Comparison of ENCODE assay signal across 8 cellular contexts in the genomic region with DNA sequence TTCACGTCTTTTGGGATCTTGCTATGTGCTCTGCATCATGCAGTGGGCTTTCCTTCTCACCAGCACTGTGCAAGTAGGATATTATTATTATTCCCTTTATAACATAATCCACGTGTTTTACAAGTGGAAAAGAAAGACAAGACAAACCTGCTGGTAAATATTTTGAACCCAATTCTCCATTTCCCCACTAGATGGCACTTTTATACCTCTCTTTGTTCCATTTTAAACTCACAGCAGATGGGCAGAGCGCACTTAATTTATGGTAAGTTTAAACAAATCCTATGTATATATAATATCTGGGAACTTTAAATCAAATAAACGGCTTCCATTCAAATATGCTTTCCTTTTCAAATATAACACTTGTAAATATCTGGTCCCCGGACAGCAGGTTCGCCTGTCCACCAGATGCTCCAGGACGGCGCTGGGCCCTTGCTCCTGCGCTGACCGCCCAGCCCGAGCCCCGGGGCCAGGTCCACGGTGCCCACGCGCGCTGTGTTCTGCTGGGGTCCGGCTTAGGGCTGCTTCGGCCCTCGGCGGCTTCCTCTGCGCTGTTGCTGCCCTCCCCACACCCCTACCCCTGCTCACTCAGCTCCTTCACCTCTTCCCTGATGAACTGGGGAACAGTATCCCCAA. TPM values are rescaled to one million over a fixed set of nuclear protein-coding genes. Genes with fewer than 3 reads are reported as not detected.
DNase-seq lines count a peak whose midpoint lies in the region; ATAC-seq and TF ChIP-seq lines count a peak whose summit lies in the region.

No MANE protein-coding gene starts in this region.

- peaks cover 4% of the 10 kb centered on the region for H3K4me1 Mint-ChIP-seq in activated CD8-positive, alpha-beta T cell treated with anti-CD3 and anti-CD28 coated beads for 36 hours (ENCODE audit: low read depth)
- no peaks in the 10 kb centered on the region for H3K4me1 Mint-ChIP-seq in activated CD8-positive, alpha-beta T cell treated with anti-CD3 and anti-CD28 coated beads, Interleukin-2, amount 10 ng/mL, durations not matched to agents 7 days and 5 days (ENCODE audit: low read depth)

- no peak overlapping the region for H2AFZ ChIP-seq in SU-DHL-6 (ENCODE audit: low read depth, low read length, severe bottlenecking)
- no peak overlapping the region for H2AFZ ChIP-seq in smooth muscle cell (ENCODE audit: low read depth)

- H3K4me3 ChIP-seq in SU-DHL-6 (ENCODE audit: insufficient read depth, low read length, poor library complexity, severe bottlenecking) (no peak overlapping the region), smooth muscle cell (no peak overlapping the region), gastrocnemius medialis (no peak overlapping the region)

- no peaks in the 10 kb centered on the region for H4K20me1 ChIP-seq in SU-DHL-6 (ENCODE audit: low read depth, low read length)
- no peaks in the 10 kb centered on the region for H4K20me1 ChIP-seq in smooth muscle cell (ENCODE audit: low read depth)

- H3K4me2 ChIP-seq in SU-DHL-6 (ENCODE audit: low read depth, low read length, poor library complexity, severe bottlenecking) (no peak overlapping the region), smooth muscle cell (no peak overlapping the region)

- WGBS in smooth muscle cell (ENCODE audit: low lambda C conversion rate) = 63% methylated on average over 21 of the region's 21 CpGs

- H3K9me3 ChIP-seq in SU-DHL-6 (ENCODE audit: insufficient read depth, low read length) = no peaks in the 10 kb centered on the region
- no peaks in the 10 kb centered on the region for H3K9me3 ChIP-seq in smooth muscle cell (replicated peaks; ENCODE audit: low read depth)
- no peaks in the 10 kb centered on the region for H3K9me3 ChIP-seq in gastrocnemius medialis

- H3K27ac ChIP-seq in SU-DHL-6 (ENCODE audit: low read depth, low read length) (no peak overlapping the region), smooth muscle cell (ENCODE audit: low read depth) (no peak overlapping the region), gastrocnemius medialis (no peak overlapping the region)

- H3K9me3 Mint-ChIP-seq in activated CD8-positive, alpha-beta T cell treated with anti-CD3 and anti-CD28 coated beads for 36 hours = no peaks in the 10 kb centered on the region
- H3K9me3 Mint-ChIP-seq in activated CD8-positive, alpha-beta T cell treated with anti-CD3 and anti-CD28 coated beads, Interleukin-2, amount 10 ng/mL, durations not matched to agents 7 days and 5 days (ENCODE audit: insufficient read depth) = no peaks in the 10 kb centered on the region

- H3F3A ChIP-seq in SU-DHL-6 (ENCODE audit: insufficient read depth) (no peaks in the 10 kb centered on the region), smooth muscle cell (ENCODE audit: low read depth) (no peaks in the 10 kb centered on the region)

- H3K4me3 Mint-ChIP-seq in activated CD8-positive, alpha-beta T cell treated with anti-CD3 and anti-CD28 coated beads for 36 hours = no peak overlapping the region
- no peak overlapping the region for H3K4me3 Mint-ChIP-seq in activated CD8-positive, alpha-beta T cell treated with anti-CD3 and anti-CD28 coated beads, Interleukin-2, amount 10 ng/mL, durations not matched to agents 7 days and 5 days

- H3K79me2 ChIP-seq in SU-DHL-6 (ENCODE audit: insufficient read depth, low read length) (no peaks in the 10 kb centered on the region), smooth muscle cell (ENCODE audit: low read depth) (no peaks in the 10 kb centered on the region)

- POLR2A ChIA-PET in activated CD8-positive, alpha-beta T cell treated with anti-CD3 and anti-CD28 coated beads for 36 hours (lab: Charles Lee) = no interaction called here
- POLR2A ChIA-PET in activated CD8-positive, alpha-beta T cell treated with anti-CD3 and anti-CD28 coated beads, Interleukin-2, amount 10 ng/mL, durations not matched to agents 7 days and 5 days (lab: Charles Lee) = no interaction called here

- H3K36me3 ChIP-seq in SU-DHL-6 (ENCODE audit: low read length) (no peaks in the 10 kb centered on the region), smooth muscle cell (ENCODE audit: low read depth) (no peaks in the 10 kb centered on the region), gastrocnemius medialis (no peaks in the 10 kb centered on the region)

- peak; percentile 69 for TF ChIP-seq CTCF in activated CD8-positive, alpha-beta T cell treated with anti-CD3 and anti-CD28 coated beads for 36 hours (IDR thresholded peaks at IDR 0.05)
- peak; percentile 25 for TF ChIP-seq CTCF in SU-DHL-6 (IDR thresholded peaks at IDR 0.05; ENCODE audit: insufficient read depth, low read length, poor library complexity, severe bottlenecking)
- peak; percentile 79 for TF ChIP-seq CTCF in smooth muscle cell (IDR thresholded peaks at IDR 0.05; ENCODE audit: borderline replicate concordance, insufficient read depth, poor library complexity, severe bottlenecking)
- peak in 2 of 5 experiments; percentile 53 for TF ChIP-seq CTCF in gastrocnemius medialis (IDR thresholded peaks at IDR 0.05 in 4 of 5, conservative IDR thresholded peaks at IDR 0.05 in 1 of 5)

- H3K36me3 Mint-ChIP-seq in activated CD8-positive, alpha-beta T cell treated with anti-CD3 and anti-CD28 coated beads for 36 hours (ENCODE audit: low read depth) = no peaks in the 10 kb centered on the region
- H3K36me3 Mint-ChIP-seq in activated CD8-positive, alpha-beta T cell treated with anti-CD3 and anti-CD28 coated beads, Interleukin-2, amount 10 ng/mL, durations not matched to agents 7 days and 5 days (ENCODE audit: low read depth) = no peaks in the 10 kb centered on the region

- no peak for TF ChIP-seq POLR2A in gastrocnemius medialis (IDR thresholded peaks at IDR 0.05)

- DNase-seq in activated CD8-positive, alpha-beta T cell treated with anti-CD3 and anti-CD28 coated beads for 36 hours = no peak
- no peak for DNase-seq in activated CD8-positive, alpha-beta T cell treated with anti-CD3 and anti-CD28 coated beads, Interleukin-2, amount 10 ng/mL, durations not matched to agents 7 days and 5 days
- DNase-seq in LHCN-M2 (ENCODE audit: low read depth) (peak; percentile 51), globus pallidus (ENCODE audit: low spot score) (peak; percentile 49), smooth muscle cell (lab: John Stamatoyannopoulos, UW; ENCODE audit: unreplicated experiment) (no peak), gastrocnemius medialis (no peak)

- no peaks in the 10 kb centered on the region for H3K9me2 ChIP-seq in SU-DHL-6 (replicated peaks; ENCODE audit: insufficient read depth, low read length)

- in situ Hi-C loops in gastrocnemius medialis (cut with MboI; ENCODE audit: low sequenced_read_pairs in 4 of 4) = loop anchor here in 3 of 4 donors (10.0 to 25.0 kb wide), 2 partner anchors 288 to 290 kb away; no protein-coding TSS in a partner anchor

- CTCF ChIA-PET in activated CD8-positive, alpha-beta T cell treated with anti-CD3 and anti-CD28 coated beads for 36 hours (lab: Charles Lee) = interaction anchor here (5.6 kb wide), 1 partner anchor 290 kb away, joined by 38 read pairs; no protein-coding TSS in a partner anchor
- CTCF ChIA-PET in activated CD8-positive, alpha-beta T cell treated with anti-CD3 and anti-CD28 coated beads, Interleukin-2, amount 10 ng/mL, durations not matched to agents 7 days and 5 days (lab: Charles Lee) = interaction anchor here (2.0 kb wide), 1 partner anchor 290 kb away, joined by 6 read pairs; no protein-coding TSS in a partner anchor

- peaks cover 18% of the 10 kb centered on the region for H3K27me3 Mint-ChIP-seq in activated CD8-positive, alpha-beta T cell treated with anti-CD3 and anti-CD28 coated beads for 36 hours
- peaks cover 7% of the 10 kb centered on the region for H3K27me3 Mint-ChIP-seq in activated CD8-positive, alpha-beta T cell treated with anti-CD3 and anti-CD28 coated beads, Interleukin-2, amount 10 ng/mL, durations not matched to agents 7 days and 5 days (ENCODE audit: low read depth)

- no peak for ATAC-seq in activated CD8-positive, alpha-beta T cell treated with anti-CD3 and anti-CD28 coated beads for 36 hours
- no peak for ATAC-seq in activated CD8-positive, alpha-beta T cell treated with anti-CD3 and anti-CD28 coated beads, Interleukin-2, amount 10 ng/mL, durations not matched to agents 7 days and 5 days
- ATAC-seq in GM21576 (IDR thresholded peaks at IDR 0.05; ENCODE audit: unreplicated experiment) (no peak), gastrocnemius medialis (no peak)

- H3K4me1 ChIP-seq in smooth muscle cell (ENCODE audit: low read depth) = no peaks in the 10 kb centered on the region
- no peaks in the 10 kb centered on the region for H3K4me1 ChIP-seq in gastrocnemius medialis

- H3K9ac ChIP-seq in SU-DHL-6 (ENCODE audit: low read length) (no peak overlapping the region), smooth muscle cell (ENCODE audit: low read depth) (no peak overlapping the region)

- H3K27me3 ChIP-seq in SU-DHL-6 (ENCODE audit: low read length) (no peaks in the 10 kb centered on the region), smooth muscle cell (ENCODE audit: low read depth) (peaks cover 32% of the 10 kb centered on the region), gastrocnemius medialis (peaks cover 9 to 12% (median 12%) of the 10 kb centered on the region in 3 donors)

- H3K27ac Mint-ChIP-seq in activated CD8-positive, alpha-beta T cell treated with anti-CD3 and anti-CD28 coated beads for 36 hours = no peak overlapping the region
- no peak overlapping the region for H3K27ac Mint-ChIP-seq in activated CD8-positive, alpha-beta T cell treated with anti-CD3 and anti-CD28 coated beads, Interleukin-2, amount 10 ng/mL, durations not matched to agents 7 days and 5 days

- intact Hi-C loops in activated CD8-positive, alpha-beta T cell treated with anti-CD3 and anti-CD28 coated beads for 36 hours (cut with micrococcal nuclease) = loop anchor here (2.0 kb wide), 1 partner anchor 290 kb away; no protein-coding TSS in a partner anchor
- intact Hi-C loops in gastrocnemius medialis (cut with DNase I; ENCODE audit: low total_unique reads) = loop anchor here (2.0 kb wide), 1 partner anchor 290 kb away; no protein-coding TSS in a partner anchor

RNA-seq across cellular contexts. Expression of a gene that starts 31.1 kb away (rescaled TPM):
- not detected for total RNA-seq in activated CD8-positive, alpha-beta T cell treated with anti-CD3 and anti-CD28 coated beads for 36 hours
- not detected for total RNA-seq in activated CD8-positive, alpha-beta T cell treated with anti-CD3 and anti-CD28 coated beads, Interleukin-2, amount 10 ng/mL, durations not matched to agents 7 days and 5 days
- not detected in 2 replicates for total RNA-seq in LHCN-M2 (2014; rRNA removed)
- not detected for polyA plus RNA-seq in LHCN-M2 (2012)
- total RNA-seq in smooth muscle cell = not detected in 2 replicates
- not detected in 2 replicates for polyA plus RNA-seq in smooth muscle cell
- total RNA-seq in gastrocnemius medialis = under 1 TPM in 1 of 4 donors, not detected in 3; 0.22 TPM

Comparison
In these comparisons a context has a peak if more than half of its experiments do, and no peak if none do; other contexts are left out.
1. DNase-seq: peak in LHCN-M2 (single experiment) and globus pallidus (single experiment); none in activated CD8-positive, alpha-beta T cell treated with anti-CD3 and anti-CD28 coated beads for 36 hours (single experiment), activated CD8-positive, alpha-beta T cell treated with anti-CD3 and anti-CD28 coated beads, Interleukin-2, amount 10 ng/mL, durations not matched to agents 7 days and 5 days (single experiment), smooth muscle cell (single experiment) and gastrocnemius medialis (0 of 2).